In genomic region chr14:58699656-58700055, GRCh38 we compare ENCODE assay signal across 22 cellular contexts.
"Had no signal": no experiment of that assay in that cellular context is flagged by ENCODE, and none has a peak within 500 bp of the region (broad histone marks: within the 10 kb centered on the region; RNA-seq: fewer than 3 reads in every experiment).

No MANE protein-coding gene starts in this region.

- H3K4me3 Mint-ChIP-seq: activated CD4-positive, alpha-beta memory T cell treated with anti-CD3 and anti-CD28 coated beads, Interleukin-2, amount 10 ng/mL, durations not matched to agents 7 days and 5 days; activated CD8-positive, alpha-beta memory T cell treated with anti-CD3 and anti-CD28 coated beads, Interleukin-2, amount 10 ng/mL, durations not matched to agents 7 days and 5 days; activated naive CD8-positive, alpha-beta T cell; effector memory CD8-positive, alpha-beta T cell; natural killer cell treated with Interleukin-12 subunit alpha and Interleukin-12 subunit beta and Interleukin-15 and Interleukin-18, amount 100 ng/mL, for 72 hours had no signal

- H3K27me3 ChIP-seq: cardiac muscle cell, hepatocyte, transverse colon, uterus had no signal

- H3K4me1 Mint-ChIP-seq: activated CD4-positive, alpha-beta memory T cell treated with anti-CD3 and anti-CD28 coated beads, Interleukin-2, amount 10 ng/mL, durations not matched to agents 7 days and 5 days; activated CD8-positive, alpha-beta memory T cell treated with anti-CD3 and anti-CD28 coated beads, Interleukin-2, amount 10 ng/mL, durations not matched to agents 7 days and 5 days had no signal

- H3K27ac ChIP-seq: cardiac muscle cell, foreskin keratinocyte, hepatocyte, transverse colon, uterus had no signal

- H3K27ac Mint-ChIP-seq: activated CD4-positive, alpha-beta memory T cell treated with anti-CD3 and anti-CD28 coated beads, Interleukin-2, amount 10 ng/mL, durations not matched to agents 7 days and 5 days; activated CD8-positive, alpha-beta memory T cell treated with anti-CD3 and anti-CD28 coated beads, Interleukin-2, amount 10 ng/mL, durations not matched to agents 7 days and 5 days; activated naive CD8-positive, alpha-beta T cell; effector memory CD8-positive, alpha-beta T cell; natural killer cell treated with Interleukin-12 subunit alpha and Interleukin-12 subunit beta and Interleukin-15 and Interleukin-18, amount 100 ng/mL, for 72 hours had no signal

- H3K9me3 Mint-ChIP-seq: activated CD4-positive, alpha-beta memory T cell treated with anti-CD3 and anti-CD28 coated beads, Interleukin-2, amount 10 ng/mL, durations not matched to agents 7 days and 5 days; effector memory CD8-positive, alpha-beta T cell; natural killer cell treated with Interleukin-12 subunit alpha and Interleukin-12 subunit beta and Interleukin-15 and Interleukin-18, amount 100 ng/mL, for 72 hours had no signal

- H3K4me1 ChIP-seq: foreskin keratinocyte, uterus had no signal

- H3K36me3 Mint-ChIP-seq: activated CD8-positive, alpha-beta memory T cell treated with anti-CD3 and anti-CD28 coated beads, Interleukin-2, amount 10 ng/mL, durations not matched to agents 7 days and 5 days; activated naive CD8-positive, alpha-beta T cell; natural killer cell treated with Interleukin-12 subunit alpha and Interleukin-12 subunit beta and Interleukin-15 and Interleukin-18, amount 100 ng/mL, for 72 hours had no signal

- H3K9me3 ChIP-seq: transverse colon, uterus had no signal

- DNase-seq: activated CD4-positive, alpha-beta memory T cell treated with anti-CD3 and anti-CD28 coated beads, Interleukin-2, amount 10 ng/mL, durations not matched to agents 7 days and 5 days; activated CD4-positive, alpha-beta T cell treated with anti-CD3 and anti-CD28 coated beads for 48 hours; activated CD4-positive, CD25-positive, alpha-beta regulatory T cell; activated CD8-positive, alpha-beta memory T cell treated with anti-CD3 and anti-CD28 coated beads, Interleukin-2, amount 10 ng/mL, durations not matched to agents 7 days and 5 days; amniotic stem cell; effector memory CD8-positive, alpha-beta T cell; foreskin keratinocyte; nucleus accumbens; retina; stimulated activated CD4-positive, alpha-beta T cell treated with anti-CD3 and anti-CD28 coated beads, Interleukin-12 subunit alpha, Interleukin-12 subunit beta, amount 100 ng/mL, for 4 hours; stimulated activated CD4-positive, alpha-beta T cell treated with anti-CD3 and anti-CD28 coated beads, Interleukin-1b, Interleukin-23, amount 100 ng/mL, for 48 hours; stimulated activated CD8-positive, alpha-beta memory T cell treated with anti-CD3 and anti-CD28 coated beads, Interleukin-4, amount 100 ng/mL, for 48 hours; stimulated activated naive CD4-positive, alpha-beta T cell; T1000; transverse colon; uterus had no signal

- ATAC-seq: activated CD8-positive, alpha-beta memory T cell treated with anti-CD3 and anti-CD28 coated beads, Interleukin-2, amount 10 ng/mL, durations not matched to agents 7 days and 5 days; effector memory CD8-positive, alpha-beta T cell; foreskin keratinocyte; left lobe of liver; natural killer cell treated with Interleukin-12 subunit alpha and Interleukin-12 subunit beta and Interleukin-15 and Interleukin-18, amount 100 ng/mL, for 72 hours had no signal

- H3K36me3 ChIP-seq: cardiac muscle cell, transverse colon, uterus had no signal

- H3K4me3 ChIP-seq: cardiac muscle cell, hepatocyte, lung, transverse colon, uterus had no signal
